Comparison of ENCODE assay signal across 1 cellular context in the genomic region with DNA sequence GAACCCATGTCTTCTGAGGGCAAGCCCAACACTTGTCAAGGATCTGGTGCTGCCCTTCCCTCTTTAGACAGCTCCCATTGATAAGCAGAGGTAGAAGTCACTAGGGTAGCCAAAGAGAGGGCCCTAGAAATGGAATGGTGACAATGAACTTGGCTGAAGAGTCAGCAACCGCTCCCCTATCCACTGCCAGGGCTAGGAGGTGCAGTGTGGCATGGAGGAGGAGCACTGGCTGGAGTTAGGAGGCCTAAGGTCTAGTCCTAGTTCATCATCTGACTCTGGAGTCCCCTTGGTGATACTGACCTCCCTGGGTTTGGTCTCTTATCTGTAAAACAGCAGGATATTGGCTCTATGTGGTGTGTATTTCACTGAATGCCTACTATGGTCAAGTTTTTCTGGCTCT.
TF ChIP-seq lines count a peak whose summit lies in the region.

No MANE protein-coding gene starts in this region.

TF ChIP-seq in HepG2, 621 proteins besides CTCF, POLR2A, EP300 and RAD21 (continued from another document):
- TF ChIP-seq, protein P1, sequence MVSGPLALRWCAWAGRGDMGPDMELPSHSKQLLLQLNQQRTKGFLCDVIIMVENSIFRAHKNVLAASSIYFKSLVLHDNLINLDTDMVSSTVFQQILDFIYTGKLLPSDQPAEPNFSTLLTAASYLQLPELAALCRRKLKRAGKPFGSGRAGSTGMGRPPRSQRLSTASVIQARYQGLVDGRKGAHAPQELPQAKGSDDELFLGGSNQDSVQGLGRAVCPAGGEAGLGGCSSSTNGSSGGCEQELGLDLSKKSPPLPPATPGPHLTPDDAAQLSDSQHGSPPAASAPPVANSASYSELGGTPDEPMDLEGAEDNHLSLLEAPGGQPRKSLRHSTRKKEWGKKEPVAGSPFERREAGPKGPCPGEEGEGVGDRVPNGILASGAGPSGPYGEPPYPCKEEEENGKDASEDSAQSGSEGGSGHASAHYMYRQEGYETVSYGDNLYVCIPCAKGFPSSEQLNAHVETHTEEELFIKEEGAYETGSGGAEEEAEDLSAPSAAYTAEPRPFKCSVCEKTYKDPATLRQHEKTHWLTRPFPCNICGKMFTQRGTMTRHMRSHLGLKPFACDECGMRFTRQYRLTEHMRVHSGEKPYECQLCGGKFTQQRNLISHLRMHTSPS (CRISPR knock-in tag; IDR thresholded peaks at IDR 0.05; ENCODE audit: low read depth): no peak
- TF ChIP-seq MED1 (CRISPR knock-in tag; IDR thresholded peaks at IDR 0.05) (no peak), NFE2L2 (IDR thresholded peaks at IDR 0.05; ENCODE audit: low read length) (no peak), ZNF383 (CRISPR knock-in tag; IDR thresholded peaks at IDR 0.05; ENCODE audit: borderline replicate concordance) (no peak), TP53 (CRISPR knock-in tag; conservative IDR thresholded peaks at IDR 0.05) (no peak), ZNF501 (CRISPR knock-in tag; IDR thresholded peaks at IDR 0.05) (no peak), ZNF766 (CRISPR knock-in tag; IDR thresholded peaks at IDR 0.05; ENCODE audit: borderline replicate concordance) (no peak)
- TF ChIP-seq, protein P2, sequence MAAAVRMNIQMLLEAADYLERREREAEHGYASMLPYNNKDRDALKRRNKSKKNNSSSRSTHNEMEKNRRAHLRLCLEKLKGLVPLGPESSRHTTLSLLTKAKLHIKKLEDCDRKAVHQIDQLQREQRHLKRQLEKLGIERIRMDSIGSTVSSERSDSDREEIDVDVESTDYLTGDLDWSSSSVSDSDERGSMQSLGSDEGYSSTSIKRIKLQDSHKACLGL (CRISPR knock-in tag; IDR thresholded peaks at IDR 0.05): no peak
